Comparison of ENCODE assay signal across 9 cellular contexts in genomic region chr17:3964203-3965122, GRCh38. TPM values are rescaled to one million over a fixed set of nuclear protein-coding genes. Genes with fewer than 3 reads are reported as not detected.
A peak's percentile ranks its signal among the peaks of the same experiment; 100 is the strongest.
DNase-seq lines count a peak whose midpoint lies in the region; ATAC-seq and TF ChIP-seq lines count a peak whose summit lies in the region.
"Had no signal": no experiment of that assay in that cellular context is flagged by ENCODE, and none has a peak within 500 bp of the region (broad histone marks: within the 10 kb centered on the region; RNA-seq: fewer than 3 reads in every experiment).

Gene ATP2A3 (minus strand): TSS chr17:3964437. CDS start chr17:3964291, 146 bp downstream.

- DNase-seq in CD1c-positive myeloid dendritic cell (ENCODE audit: extremely low spot score) (peak; percentile 76), KBM-7 (peak; percentile 56), thyroid gland (peak in 1 of 2 donors; percentile 14), amygdala (lab: John Stamatoyannopoulos, UW) (no peak)
- peak; percentile 67 to 73 for DNase-seq in activated CD4-positive, alpha-beta T cell treated with anti-CD3 and anti-CD28 coated beads, Interleukin-2, amount 50 U/mL, for 48 hours

- no peaks in the 10 kb centered on the region for H3K9me3 ChIP-seq in endocrine pancreas (ENCODE audit: control insufficient read depth, low read length)
- no peaks in the 10 kb centered on the region for H3K9me3 ChIP-seq in thyroid gland

- 4 to 5% methylated on average over 10 to 15 of the region's 92 CpGs for WGBS in thyroid gland, 2 donors

- no peak for TF ChIP-seq CTCF in nephron (IDR thresholded peaks at IDR 0.05; ENCODE audit: unreplicated experiment in 3 of 3)
- no peak for TF ChIP-seq CTCF in thyroid gland (IDR thresholded peaks at IDR 0.05)

- intact Hi-C loops in thyroid gland (cut with DNase I): no loop called here

- H3K9ac ChIP-seq in endocrine pancreas (ENCODE audit: control insufficient read depth, insufficient read depth, low read length): peak within 1 kb of the TSS; percentile 74

- no peaks in the 10 kb centered on the region for H3K27me3 ChIP-seq in endocrine pancreas (ENCODE audit: control insufficient read depth, insufficient read depth, low read length)
- H3K27me3 ChIP-seq in thyroid gland: peaks cover 3% of the 10 kb centered on the region

- peak; percentile 55 for ATAC-seq in GM19397 (IDR thresholded peaks at IDR 0.05; ENCODE audit: unreplicated experiment)

- H3K4me1 ChIP-seq in endocrine pancreas (ENCODE audit: control insufficient read depth, insufficient read depth, low read length) (no peaks in the 10 kb centered on the region), thyroid gland (peaks cover 4 to 26% of the 10 kb centered on the region in 2 donors)

- H3K27ac Mint-ChIP-seq in nephron: no peak within 1 kb of the TSS

- H3K36me3 ChIP-seq in endocrine pancreas (ENCODE audit: control insufficient read depth, insufficient read depth, low read length) (no peaks in the 10 kb centered on the region), thyroid gland (no peaks in the 10 kb centered on the region)

- peak within 1 kb of the TSS in 1 of 3 donors; percentile 33 for H3K27ac ChIP-seq in thyroid gland

- no peak for TF ChIP-seq POLR2A in thyroid gland (IDR thresholded peaks at IDR 0.05)

- H3K4me3 Mint-ChIP-seq in nephron: peak within 1 kb of the TSS; percentile 57 to 74 (median 59)

- peaks cover 71% of the 10 kb centered on the region for H3K27me3 Mint-ChIP-seq in nephron (ENCODE audit: low read depth)

- H3K4me3 ChIP-seq in endocrine pancreas (ENCODE audit: control insufficient read depth, insufficient read depth, low read length) (peak within 1 kb of the TSS; percentile 52), thyroid gland (replicated peaks in 1 of 3) (peak within 1 kb of the TSS in 2 of 3 donors; percentile 37 to 39)

- in situ Hi-C loops in KBM-7 (cut with MboI; ENCODE audit: low pct_unique_long_range_greater_than_20kb, low sequenced_read_pairs): no loop called here

- H3K4me1 Mint-ChIP-seq in nephron: peaks cover 38% of the 10 kb centered on the region

- H3K36me3 Mint-ChIP-seq in nephron (ENCODE audit: low read depth): no peaks in the 10 kb centered on the region

- H3K9me3 Mint-ChIP-seq in nephron: no peaks in the 10 kb centered on the region

RNA-seq across cellular contexts. Expression of gene ATP2A3, which starts in this region (rescaled TPM):
- total RNA-seq in thyroid gland: 10 to 100 TPM in 2 of 4 donors, 1 to 10 TPM in 2; 6.9 to 18.6 (median 9.1) TPM
- total RNA-seq: HT1080 had no signal

Comparison
In these comparisons a context has a peak if more than half of its experiments do, and no peak if none do; other contexts are left out.
1. DNase-seq: peak in CD1c-positive myeloid dendritic cell (single experiment), KBM-7 (single experiment) and activated CD4-positive, alpha-beta T cell treated with anti-CD3 and anti-CD28 coated beads, Interleukin-2, amount 50 U/mL, for 48 hours (2 of 2); none in amygdala (0 of 56).